ENCODE assay signal across 20 cellular contexts in the genomic region with DNA sequence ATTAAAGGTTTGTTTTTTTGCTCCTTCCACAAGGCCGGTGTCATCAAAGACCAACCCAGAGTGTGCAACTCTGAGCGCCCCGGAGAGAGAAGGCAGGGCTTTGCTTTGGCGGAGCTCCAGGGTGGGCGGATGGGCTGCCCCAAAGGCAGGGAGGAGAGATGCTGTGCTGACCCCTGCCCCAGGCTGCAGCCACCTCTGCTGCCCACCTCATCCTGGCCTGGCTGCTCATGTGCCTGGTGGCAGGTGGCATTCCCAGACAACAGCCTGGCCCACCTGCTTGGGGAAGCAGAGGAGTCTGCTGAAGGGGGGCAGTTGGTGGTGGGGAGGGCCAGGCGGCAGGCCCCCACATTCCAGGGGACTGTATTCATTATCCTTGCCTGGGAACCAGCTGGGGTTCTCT.
DNase-seq lines count a peak whose midpoint lies in the region; ATAC-seq and TF ChIP-seq lines count a peak whose summit lies in the region.
"Had no signal": no experiment of that assay in that cellular context is flagged by ENCODE, and none has a peak within 500 bp of the region (broad histone marks: within the 10 kb centered on the region; RNA-seq: fewer than 3 reads in every experiment).

No MANE protein-coding gene starts in this region.

- H3K27me3 ChIP-seq in left ventricle myocardium inferior (ENCODE audit: low read depth): no peaks in the 10 kb centered on the region
- no peaks in the 10 kb centered on the region for H3K27me3 ChIP-seq in osteoblast (ENCODE audit: insufficient read depth, low read length)
- H3K27me3 ChIP-seq: BLaER1 treated with 17β-estradiol and CSF1 and Interleukin-3, amounts not matched to agents 10 nM and 100 nM had no signal

- peak overlapping the region; percentile 91 for H3K27ac Mint-ChIP-seq in neural crest cell (ENCODE audit: unreplicated experiment)
- H3K27ac Mint-ChIP-seq in stimulated activated naive B cell treated with anti-CD40 and anti-IgM and Interleukin-4, amounts not matched to agents 10 μg/mL and 1 μg/mL and 100 μg/mL, for 72 hours: peak overlapping the region; percentile 51
- H3K27ac Mint-ChIP-seq: B cell; CD4-positive, alpha-beta T cell; CD8-positive, alpha-beta T cell had no signal

- no peaks in the 10 kb centered on the region for H3K27me3 Mint-ChIP-seq in neural crest cell (ENCODE audit: low read depth)
- no peaks in the 10 kb centered on the region for H3K27me3 Mint-ChIP-seq in stimulated activated naive B cell treated with anti-CD40 and anti-IgM and Interleukin-4, amounts not matched to agents 10 μg/mL and 1 μg/mL and 100 μg/mL, for 72 hours
- H3K27me3 Mint-ChIP-seq: B cell; CD4-positive, alpha-beta T cell had no signal

- H3K4me1 ChIP-seq in left ventricle myocardium inferior (no peaks in the 10 kb centered on the region), osteoblast (ENCODE audit: insufficient read depth, low read length) (no peaks in the 10 kb centered on the region)
- H3K4me1 ChIP-seq: A549, Caco-2 had no signal

- H3K4me3 Mint-ChIP-seq in neural crest cell: no peak overlapping the region
- H3K4me3 Mint-ChIP-seq in stimulated activated naive B cell treated with anti-CD40 and anti-IgM and Interleukin-4, amounts not matched to agents 10 μg/mL and 1 μg/mL and 100 μg/mL, for 72 hours: no peak overlapping the region
- H3K4me3 Mint-ChIP-seq: B cell; CD4-positive, alpha-beta T cell; CD8-positive, alpha-beta T cell had no signal

- DNase-seq in Right ventricle myocardium inferior (ENCODE audit: missing footprints) (peak; percentile 20), left ventricle myocardium inferior (no peak), neural crest cell (ENCODE audit: low read depth, low spot score) (no peak), osteoblast (ENCODE audit: insufficient read length, low spot score, missing footprints) (peak; percentile 56), lower leg skin (ENCODE audit: low spot score in 2 of 2) (no peak), OCI-M2 (lab: John Stamatoyannopoulos, UW; ENCODE audit: unreplicated experiment) (no peak), RKO (ENCODE audit: low spot score) (no peak)
- DNase-seq in stimulated activated naive B cell treated with anti-CD40 and anti-IgM and Interleukin-4, amounts not matched to agents 10 μg/mL and 1 μg/mL and 100 μg/mL, for 72 hours: no peak
- DNase-seq: AML-193; Caco-2; Calu3; CD4-positive, alpha-beta T cell; CD8-positive, alpha-beta T cell; DMS79 treated with DMSO at 0.1 percent for 48 hours; GF-D8 had no signal

- H3K27ac ChIP-seq in left ventricle myocardium inferior (replicated peaks): no peak overlapping the region
- no peak overlapping the region for H3K27ac ChIP-seq in osteoblast (ENCODE audit: low read depth, low read length)
- H3K27ac ChIP-seq: 22Rv1; A549; BLaER1 treated with 17β-estradiol and CSF1 and Interleukin-3, amounts not matched to agents 10 nM and 100 nM; C4-2B had no signal

- no peak overlapping the region for H2AFZ ChIP-seq in osteoblast (ENCODE audit: low read length)

- no peaks in the 10 kb centered on the region for H3K9me3 ChIP-seq in left ventricle myocardium inferior (replicated peaks)
- no peaks in the 10 kb centered on the region for H3K9me3 ChIP-seq in osteoblast (ENCODE audit: low read depth, low read length)
- H3K9me3 ChIP-seq: A549; BLaER1 treated with 17β-estradiol and CSF1 and Interleukin-3, amounts not matched to agents 10 nM and 100 nM; Caco-2 had no signal

- ATAC-seq in Right ventricle myocardium inferior: no peak
- ATAC-seq in stimulated activated naive B cell treated with anti-CD40 and anti-IgM and Interleukin-4, amounts not matched to agents 10 μg/mL and 1 μg/mL and 100 μg/mL, for 72 hours (replicated peaks): no peak
- ATAC-seq: A549; CD8-positive, alpha-beta T cell had no signal

- no peaks in the 10 kb centered on the region for H4K20me1 ChIP-seq in osteoblast (ENCODE audit: insufficient read depth, low read length)

- peaks cover 33% of the 10 kb centered on the region for H3K4me1 Mint-ChIP-seq in neural crest cell
- peaks cover 10 to 25% of the 10 kb centered on the region in 2 donors for H3K4me1 Mint-ChIP-seq in stimulated activated naive B cell treated with anti-CD40 and anti-IgM and Interleukin-4, amounts not matched to agents 10 μg/mL and 1 μg/mL and 100 μg/mL, for 72 hours

- TF ChIP-seq CTCF in left ventricle myocardium inferior (IDR thresholded peaks at IDR 0.05; ENCODE audit: borderline replicate concordance) (no peak), neural crest cell (conservative IDR thresholded peaks at IDR 0.05) (no peak), osteoblast (IDR thresholded peaks at IDR 0.05; ENCODE audit: extremely low read depth, low read depth, low read length) (no peak), lower leg skin (IDR thresholded peaks at IDR 0.05) (no peak)

- 77 to 87% methylated on average over 6 of the region's 6 CpGs for WGBS in lower leg skin, 2 donors

- no peak overlapping the region for H3K4me2 ChIP-seq in osteoblast (ENCODE audit: insufficient read depth, low read length)
- H3K4me2 ChIP-seq: A549 had no signal

- intact Hi-C loops in Right ventricle myocardium inferior (cut with DNase I) (no loop called here), left ventricle myocardium inferior (cut with micrococcal nuclease) (no loop called here), lower leg skin (cut with DNase I; ENCODE audit: low total_unique reads) (no loop called here)

- H3K79me2 ChIP-seq in osteoblast (ENCODE audit: insufficient read depth, low read length): no peaks in the 10 kb centered on the region

- H3K36me3 ChIP-seq in left ventricle myocardium inferior (no peaks in the 10 kb centered on the region), osteoblast (ENCODE audit: insufficient read depth, low read length) (no peaks in the 10 kb centered on the region)
- H3K36me3 ChIP-seq: BLaER1 treated with 17β-estradiol and CSF1 and Interleukin-3, amounts not matched to agents 10 nM and 100 nM had no signal

- no peaks in the 10 kb centered on the region for H3K9me3 Mint-ChIP-seq in neural crest cell
- no peaks in the 10 kb centered on the region for H3K9me3 Mint-ChIP-seq in stimulated activated naive B cell treated with anti-CD40 and anti-IgM and Interleukin-4, amounts not matched to agents 10 μg/mL and 1 μg/mL and 100 μg/mL, for 72 hours
- H3K9me3 Mint-ChIP-seq: CD4-positive, alpha-beta T cell; CD8-positive, alpha-beta T cell had no signal

- H3K4me3 ChIP-seq in left ventricle myocardium inferior: no peak overlapping the region
- H3K4me3 ChIP-seq in osteoblast (ENCODE audit: insufficient read depth, low read length): no peak overlapping the region
- H3K4me3 ChIP-seq in lower leg skin (ENCODE audit: low read depth, poor library complexity, severe bottlenecking): no peak overlapping the region
- H3K4me3 ChIP-seq: A549; BLaER1 treated with 17β-estradiol and CSF1 and Interleukin-3, amounts not matched to agents 10 nM and 100 nM had no signal

- H3K36me3 Mint-ChIP-seq in neural crest cell (ENCODE audit: low read depth): no peaks in the 10 kb centered on the region
- H3K36me3 Mint-ChIP-seq in stimulated activated naive B cell treated with anti-CD40 and anti-IgM and Interleukin-4, amounts not matched to agents 10 μg/mL and 1 μg/mL and 100 μg/mL, for 72 hours: peaks cover 2 to 9% of the 10 kb centered on the region in 2 donors
- H3K36me3 Mint-ChIP-seq: CD8-positive, alpha-beta T cell had no signal

- TF ChIP-seq POLR2A in lower leg skin (IDR thresholded peaks at IDR 0.05): no peak

Comparison
In these comparisons a context has a peak if more than half of its experiments do, and no peak if none do; other contexts are left out.
1. DNase-seq: peak in Right ventricle myocardium inferior (single experiment) and osteoblast (single experiment); none in left ventricle myocardium inferior (single experiment), neural crest cell (single experiment), stimulated activated naive B cell treated with anti-CD40 and anti-IgM and Interleukin-4, amounts not matched to agents 10 μg/mL and 1 μg/mL and 100 μg/mL, for 72 hours (single experiment), lower leg skin (0 of 2), OCI-M2 (single experiment) and RKO (single experiment).